ENCODE assay signal across 2 cellular contexts in the genomic region with DNA sequence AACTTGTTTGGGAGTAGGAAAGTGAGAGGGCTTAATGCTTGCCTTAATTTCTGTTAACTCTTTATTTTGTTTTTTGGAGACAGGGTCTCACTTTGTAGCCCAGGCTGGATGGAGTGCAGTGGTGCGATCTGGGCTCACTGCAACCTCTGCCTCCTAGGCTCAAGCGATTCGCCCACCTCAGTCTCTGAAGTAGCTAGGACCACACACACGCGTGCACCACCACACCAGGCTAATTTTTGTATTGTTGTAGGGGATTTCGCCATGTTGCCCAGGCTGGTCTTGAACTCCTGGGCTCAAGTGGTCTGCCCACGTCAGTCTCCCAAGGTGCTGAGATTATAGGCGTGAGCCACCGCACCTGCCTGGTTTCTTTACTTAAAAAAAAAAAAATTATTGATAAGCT.
TF ChIP-seq lines count a peak whose summit lies in the region.

No MANE protein-coding gene starts in this region.

TF ChIP-seq in SK-N-SH, 30 proteins besides CTCF, POLR2A, EP300 and RAD21 (continued from another document):
- TF ChIP-seq, protein P1, sequence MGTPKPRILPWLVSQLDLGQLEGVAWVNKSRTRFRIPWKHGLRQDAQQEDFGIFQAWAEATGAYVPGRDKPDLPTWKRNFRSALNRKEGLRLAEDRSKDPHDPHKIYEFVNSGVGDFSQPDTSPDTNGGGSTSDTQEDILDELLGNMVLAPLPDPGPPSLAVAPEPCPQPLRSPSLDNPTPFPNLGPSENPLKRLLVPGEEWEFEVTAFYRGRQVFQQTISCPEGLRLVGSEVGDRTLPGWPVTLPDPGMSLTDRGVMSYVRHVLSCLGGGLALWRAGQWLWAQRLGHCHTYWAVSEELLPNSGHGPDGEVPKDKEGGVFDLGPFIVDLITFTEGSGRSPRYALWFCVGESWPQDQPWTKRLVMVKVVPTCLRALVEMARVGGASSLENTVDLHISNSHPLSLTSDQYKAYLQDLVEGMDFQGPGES (IDR thresholded peaks at IDR 0.05; ENCODE audit: low read depth, low read length) = no peak
- no peak for TF ChIP-seq RCOR1 (IDR thresholded peaks at IDR 0.05; ENCODE audit: low read length)
- TF ChIP-seq, protein P2, sequence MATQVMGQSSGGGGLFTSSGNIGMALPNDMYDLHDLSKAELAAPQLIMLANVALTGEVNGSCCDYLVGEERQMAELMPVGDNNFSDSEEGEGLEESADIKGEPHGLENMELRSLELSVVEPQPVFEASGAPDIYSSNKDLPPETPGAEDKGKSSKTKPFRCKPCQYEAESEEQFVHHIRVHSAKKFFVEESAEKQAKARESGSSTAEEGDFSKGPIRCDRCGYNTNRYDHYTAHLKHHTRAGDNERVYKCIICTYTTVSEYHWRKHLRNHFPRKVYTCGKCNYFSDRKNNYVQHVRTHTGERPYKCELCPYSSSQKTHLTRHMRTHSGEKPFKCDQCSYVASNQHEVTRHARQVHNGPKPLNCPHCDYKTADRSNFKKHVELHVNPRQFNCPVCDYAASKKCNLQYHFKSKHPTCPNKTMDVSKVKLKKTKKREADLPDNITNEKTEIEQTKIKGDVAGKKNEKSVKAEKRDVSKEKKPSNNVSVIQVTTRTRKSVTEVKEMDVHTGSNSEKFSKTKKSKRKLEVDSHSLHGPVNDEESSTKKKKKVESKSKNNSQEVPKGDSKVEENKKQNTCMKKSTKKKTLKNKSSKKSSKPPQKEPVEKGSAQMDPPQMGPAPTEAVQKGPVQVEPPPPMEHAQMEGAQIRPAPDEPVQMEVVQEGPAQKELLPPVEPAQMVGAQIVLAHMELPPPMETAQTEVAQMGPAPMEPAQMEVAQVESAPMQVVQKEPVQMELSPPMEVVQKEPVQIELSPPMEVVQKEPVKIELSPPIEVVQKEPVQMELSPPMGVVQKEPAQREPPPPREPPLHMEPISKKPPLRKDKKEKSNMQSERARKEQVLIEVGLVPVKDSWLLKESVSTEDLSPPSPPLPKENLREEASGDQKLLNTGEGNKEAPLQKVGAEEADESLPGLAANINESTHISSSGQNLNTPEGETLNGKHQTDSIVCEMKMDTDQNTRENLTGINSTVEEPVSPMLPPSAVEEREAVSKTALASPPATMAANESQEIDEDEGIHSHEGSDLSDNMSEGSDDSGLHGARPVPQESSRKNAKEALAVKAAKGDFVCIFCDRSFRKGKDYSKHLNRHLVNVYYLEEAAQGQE (IDR thresholded peaks at IDR 0.05; ENCODE audit: low read depth, low read length) = no peak
- TF ChIP-seq SIN3A (IDR thresholded peaks at IDR 0.05; ENCODE audit: borderline replicate concordance, low read depth, low read length) = no peak
- no peak for TF ChIP-seq FOXM1 (IDR thresholded peaks at IDR 0.05; ENCODE audit: low read depth)
- no peak for TF ChIP-seq NFIC (IDR thresholded peaks at IDR 0.05; ENCODE audit: borderline replicate concordance)
- no peak for TF ChIP-seq YY1 (IDR thresholded peaks at IDR 0.05; ENCODE audit: low read depth)
TF ChIP-seq in SK-N-SH: peak in this region for 0.

TF ChIP-seq in SK-N-SH treated with all-trans-retinoic acid at 6 μM for 48 hours, 23 proteins besides CTCF, POLR2A, EP300 and RAD21 (continued from another document):
- TF ChIP-seq, protein P3, sequence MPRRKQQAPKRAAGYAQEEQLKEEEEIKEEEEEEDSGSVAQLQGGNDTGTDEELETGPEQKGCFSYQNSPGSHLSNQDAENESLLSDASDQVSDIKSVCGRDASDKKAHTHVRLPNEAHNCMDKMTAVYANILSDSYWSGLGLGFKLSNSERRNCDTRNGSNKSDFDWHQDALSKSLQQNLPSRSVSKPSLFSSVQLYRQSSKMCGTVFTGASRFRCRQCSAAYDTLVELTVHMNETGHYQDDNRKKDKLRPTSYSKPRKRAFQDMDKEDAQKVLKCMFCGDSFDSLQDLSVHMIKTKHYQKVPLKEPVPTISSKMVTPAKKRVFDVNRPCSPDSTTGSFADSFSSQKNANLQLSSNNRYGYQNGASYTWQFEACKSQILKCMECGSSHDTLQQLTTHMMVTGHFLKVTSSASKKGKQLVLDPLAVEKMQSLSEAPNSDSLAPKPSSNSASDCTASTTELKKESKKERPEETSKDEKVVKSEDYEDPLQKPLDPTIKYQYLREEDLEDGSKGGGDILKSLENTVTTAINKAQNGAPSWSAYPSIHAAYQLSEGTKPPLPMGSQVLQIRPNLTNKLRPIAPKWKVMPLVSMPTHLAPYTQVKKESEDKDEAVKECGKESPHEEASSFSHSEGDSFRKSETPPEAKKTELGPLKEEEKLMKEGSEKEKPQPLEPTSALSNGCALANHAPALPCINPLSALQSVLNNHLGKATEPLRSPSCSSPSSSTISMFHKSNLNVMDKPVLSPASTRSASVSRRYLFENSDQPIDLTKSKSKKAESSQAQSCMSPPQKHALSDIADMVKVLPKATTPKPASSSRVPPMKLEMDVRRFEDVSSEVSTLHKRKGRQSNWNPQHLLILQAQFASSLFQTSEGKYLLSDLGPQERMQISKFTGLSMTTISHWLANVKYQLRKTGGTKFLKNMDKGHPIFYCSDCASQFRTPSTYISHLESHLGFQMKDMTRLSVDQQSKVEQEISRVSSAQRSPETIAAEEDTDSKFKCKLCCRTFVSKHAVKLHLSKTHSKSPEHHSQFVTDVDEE (CRISPR knock-in tag; IDR thresholded peaks at IDR 0.05) = no peak
- TF ChIP-seq BACH2 (CRISPR knock-in tag; IDR thresholded peaks at IDR 0.05; ENCODE audit: borderline replicate concordance) = no peak
- no peak for TF ChIP-seq OSR1 (CRISPR knock-in tag; IDR thresholded peaks at IDR 0.05)
- no peak for TF ChIP-seq SNAI2 (CRISPR knock-in tag; IDR thresholded peaks at IDR 0.05)
- TF ChIP-seq ESRRG (CRISPR knock-in tag; IDR thresholded peaks at IDR 0.05) = no peak
- no peak for TF ChIP-seq ZNF8 (CRISPR knock-in tag; IDR thresholded peaks at IDR 0.05)
- TF ChIP-seq PPARA (CRISPR knock-in tag; IDR thresholded peaks at IDR 0.05; ENCODE audit: borderline replicate concordance) = no peak
- TF ChIP-seq ZC3H10 (CRISPR knock-in tag; IDR thresholded peaks at IDR 0.05) = no peak
- TF ChIP-seq, protein P4, sequence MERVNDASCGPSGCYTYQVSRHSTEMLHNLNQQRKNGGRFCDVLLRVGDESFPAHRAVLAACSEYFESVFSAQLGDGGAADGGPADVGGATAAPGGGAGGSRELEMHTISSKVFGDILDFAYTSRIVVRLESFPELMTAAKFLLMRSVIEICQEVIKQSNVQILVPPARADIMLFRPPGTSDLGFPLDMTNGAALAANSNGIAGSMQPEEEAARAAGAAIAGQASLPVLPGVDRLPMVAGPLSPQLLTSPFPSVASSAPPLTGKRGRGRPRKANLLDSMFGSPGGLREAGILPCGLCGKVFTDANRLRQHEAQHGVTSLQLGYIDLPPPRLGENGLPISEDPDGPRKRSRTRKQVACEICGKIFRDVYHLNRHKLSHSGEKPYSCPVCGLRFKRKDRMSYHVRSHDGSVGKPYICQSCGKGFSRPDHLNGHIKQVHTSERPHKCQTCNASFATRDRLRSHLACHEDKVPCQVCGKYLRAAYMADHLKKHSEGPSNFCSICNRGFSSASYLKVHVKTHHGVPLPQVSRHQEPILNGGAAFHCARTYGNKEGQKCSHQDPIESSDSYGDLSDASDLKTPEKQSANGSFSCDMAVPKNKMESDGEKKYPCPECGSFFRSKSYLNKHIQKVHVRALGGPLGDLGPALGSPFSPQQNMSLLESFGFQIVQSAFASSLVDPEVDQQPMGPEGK (CRISPR knock-in tag; IDR thresholded peaks at IDR 0.05; ENCODE audit: borderline replicate concordance) = no peak
- TF ChIP-seq ZNF70 (CRISPR knock-in tag; IDR thresholded peaks at IDR 0.05) = no peak
- TF ChIP-seq GLIS3 (CRISPR knock-in tag; IDR thresholded peaks at IDR 0.05) = no peak
- no peak for TF ChIP-seq CSDC2 (CRISPR knock-in tag; IDR thresholded peaks at IDR 0.05)
- TF ChIP-seq ZFP30 (CRISPR knock-in tag; IDR thresholded peaks at IDR 0.05) = no peak
